ENCODE assay signal across 1 cellular context in the genomic region with DNA sequence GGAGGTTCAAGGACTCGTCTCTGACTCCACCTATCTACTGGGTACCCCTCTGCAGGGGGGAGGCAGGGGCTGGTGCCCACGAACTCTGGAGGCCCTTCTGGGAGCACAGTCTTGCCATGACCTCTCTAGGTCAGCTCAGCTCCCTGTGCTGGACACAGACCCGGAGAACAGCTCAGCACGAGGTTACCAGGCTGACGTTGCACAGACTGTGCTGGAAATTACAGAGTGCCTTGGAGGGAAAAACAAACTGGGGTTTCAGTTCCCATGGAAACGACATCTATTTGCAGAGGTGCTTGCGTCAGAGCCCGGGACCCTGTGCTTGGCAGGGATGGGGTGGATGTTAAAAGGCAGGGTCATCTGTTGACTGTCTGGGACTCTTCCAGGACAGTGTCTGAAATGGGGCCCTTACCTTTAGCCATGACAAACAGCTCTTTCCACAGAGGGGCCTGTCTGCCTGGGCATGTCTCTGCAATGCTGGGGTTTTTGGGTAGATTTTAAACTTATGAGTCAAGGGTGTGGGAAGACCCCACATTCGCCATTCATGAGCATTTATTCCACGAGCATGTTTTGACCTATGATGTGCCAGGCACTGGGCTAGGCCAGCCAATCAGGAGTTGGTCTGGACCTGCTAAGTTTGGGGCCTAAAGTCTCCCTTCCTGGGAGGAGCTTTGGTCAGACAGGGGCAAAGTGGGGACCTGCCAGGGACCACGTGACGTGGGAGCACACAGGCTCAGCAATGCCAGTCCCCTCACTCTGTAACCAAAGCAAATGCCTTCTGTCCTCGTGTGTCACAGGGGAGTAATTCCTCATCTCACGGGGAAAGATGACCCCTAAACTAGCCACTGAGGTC.
A peak's percentile ranks its signal among the peaks of the same experiment; 100 is the strongest.
TF ChIP-seq lines count a peak whose summit lies in the region.

No MANE protein-coding gene starts in this region.

TF ChIP-seq in K562, 482 proteins besides CTCF, POLR2A, EP300 and RAD21:
- TF ChIP-seq, protein P1, sequence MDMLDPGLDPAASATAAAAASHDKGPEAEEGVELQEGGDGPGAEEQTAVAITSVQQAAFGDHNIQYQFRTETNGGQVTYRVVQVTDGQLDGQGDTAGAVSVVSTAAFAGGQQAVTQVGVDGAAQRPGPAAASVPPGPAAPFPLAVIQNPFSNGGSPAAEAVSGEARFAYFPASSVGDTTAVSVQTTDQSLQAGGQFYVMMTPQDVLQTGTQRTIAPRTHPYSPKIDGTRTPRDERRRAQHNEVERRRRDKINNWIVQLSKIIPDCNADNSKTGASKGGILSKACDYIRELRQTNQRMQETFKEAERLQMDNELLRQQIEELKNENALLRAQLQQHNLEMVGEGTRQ (CRISPR knock-in tag; IDR thresholded peaks at IDR 0.05) = peak; percentile 6; the same call in 1 of the 2 replicates
- no peak for TF ChIP-seq ZNF133 (CRISPR knock-in tag; IDR thresholded peaks at IDR 0.05)
TF ChIP-seq in K562: peak in this region for 1.
